In genomic region chr7:77248154-77248553, GRCh38 we compare ENCODE assay signal across 2 cellular contexts.
TF ChIP-seq lines count a peak whose summit lies in the region.

No MANE protein-coding gene starts in this region.

TF ChIP-seq in HepG2, 621 proteins besides CTCF, POLR2A, EP300 and RAD21:
- TF ChIP-seq ERF (CRISPR knock-in tag; IDR thresholded peaks at IDR 0.05) (no peak), CREB1 (IDR thresholded peaks at IDR 0.05) (peak; percentile 74), CREB1 (CRISPR knock-in tag; IDR thresholded peaks at IDR 0.05) (no peak), KAT8 (CRISPR knock-in tag; IDR thresholded peaks at IDR 0.05) (no peak), ISL2 (CRISPR knock-in tag; IDR thresholded peaks at IDR 0.05) (no peak), ATF7 (IDR thresholded peaks at IDR 0.05) (peak; percentile 65), ATF7 (CRISPR knock-in tag; IDR thresholded peaks at IDR 0.05) (no peak), ZNF609 (CRISPR knock-in tag; IDR thresholded peaks at IDR 0.05; ENCODE audit: borderline replicate concordance) (no peak), BATF2 (CRISPR knock-in tag; IDR thresholded peaks at IDR 0.05) (no peak), SRF (IDR thresholded peaks at IDR 0.05; ENCODE audit: low read depth, low read length) (no peak), TBX2 (CRISPR knock-in tag; IDR thresholded peaks at IDR 0.05; ENCODE audit: borderline replicate concordance) (no peak), HDAC2 (CRISPR knock-in tag; IDR thresholded peaks at IDR 0.05) (no peak), TFDP1 (CRISPR knock-in tag; IDR thresholded peaks at IDR 0.05; ENCODE audit: borderline replicate concordance) (no peak), ZNF816 (CRISPR knock-in tag; IDR thresholded peaks at IDR 0.05; ENCODE audit: borderline replicate concordance) (no peak), SALL2 (CRISPR knock-in tag; IDR thresholded peaks at IDR 0.05) (no peak), ZNF672 (CRISPR knock-in tag; IDR thresholded peaks at IDR 0.05) (no peak), SMAD3 (CRISPR knock-in tag; IDR thresholded peaks at IDR 0.05) (no peak), PAXIP1 (CRISPR knock-in tag; conservative IDR thresholded peaks at IDR 0.05) (no peak), ZNF773 (CRISPR knock-in tag; IDR thresholded peaks at IDR 0.05; ENCODE audit: borderline replicate concordance) (no peak), JARID2 (CRISPR knock-in tag; IDR thresholded peaks at IDR 0.05; ENCODE audit: insufficient replicate concordance) (no peak)
TF ChIP-seq in HepG2: peak in this region for 2.

TF ChIP-seq in IMR-90, 13 proteins besides CTCF, POLR2A, EP300 and RAD21:
- TF ChIP-seq RCOR1 (IDR thresholded peaks at IDR 0.05; ENCODE audit: insufficient replicate concordance, low read length) (no peak), BHLHE40 (IDR thresholded peaks at IDR 0.05; ENCODE audit: low read depth, low read length) (no peak), RFX5 (IDR thresholded peaks at IDR 0.05; ENCODE audit: low read depth, low read length) (no peak), CHD1 (IDR thresholded peaks at IDR 0.05; ENCODE audit: low read depth, low read length) (no peak), SMC3 (IDR thresholded peaks at IDR 0.05; ENCODE audit: low read depth, low read length) (no peak), MXI1 (IDR thresholded peaks at IDR 0.05; ENCODE audit: borderline replicate concordance, low read depth, low read length) (no peak), MAFK (IDR thresholded peaks at IDR 0.05; ENCODE audit: low read depth, low read length) (no peak), FOS (IDR thresholded peaks at IDR 0.05; ENCODE audit: low read depth, low read length) (no peak), NFE2L2 (IDR thresholded peaks at IDR 0.05; ENCODE audit: low read depth, low read length) (no peak), MAZ (IDR thresholded peaks at IDR 0.05; ENCODE audit: borderline replicate concordance, low read depth, low read length) (no peak), ELK1 (IDR thresholded peaks at IDR 0.05; ENCODE audit: borderline replicate concordance, low read depth, low read length) (no peak), USF2 (IDR thresholded peaks at IDR 0.05; ENCODE audit: low read depth, low read length) (no peak), CEBPB (IDR thresholded peaks at IDR 0.05; ENCODE audit: low read depth, low read length) (no peak)
TF ChIP-seq in IMR-90: peak in this region for 0.
